In genomic region chr1:2820731-2821372, GRCh38 we compare ENCODE assay signal across 25 cellular contexts.
"Had no signal": no experiment of that assay in that cellular context is flagged by ENCODE, and none has a peak within 500 bp of the region (broad histone marks: within the 10 kb centered on the region; RNA-seq: fewer than 3 reads in every experiment).

No MANE protein-coding gene starts in this region.

- H3K27me3 ChIP-seq: SJSA1 had no signal

- H3K4me3 ChIP-seq: MG63, SJSA1, SK-N-MC had no signal

- H3K9me3 ChIP-seq: MG63 had no signal

- FAIRE-seq: HepG2 had no signal

- ATAC-seq: Panc1, PC-3 had no signal

- H3K4me1 ChIP-seq: SJSA1 had no signal

- H3K36me3 ChIP-seq: MG63, SJSA1 had no signal

- DNase-seq: IMR-90, Karpas-422, KG1, MG63, NCI-H1092, NCI-H1105 treated with DMSO at 0.1 percent for 48 hours, NCI-H1417 treated with DMSO at 0.1 percent for 48 hours, NCI-H146, NCI-H1694 treated with DMSO at 0.1 percent for 48 hours, NCI-H1930, NCI-H2081, NCI-H2107, NCI-H226, NCI-H446, NCI-H510A, NCI-H524 treated with DMSO at 0.1 percent for 48 hours, NCI-H69, NCI-H774, PC-3, SIG-M5 had no signal

- H3K27ac ChIP-seq: RWPE1, SJSA1, SK-N-MC had no signal
